30 cellular contexts compared by ENCODE assay signal in the genomic region with DNA sequence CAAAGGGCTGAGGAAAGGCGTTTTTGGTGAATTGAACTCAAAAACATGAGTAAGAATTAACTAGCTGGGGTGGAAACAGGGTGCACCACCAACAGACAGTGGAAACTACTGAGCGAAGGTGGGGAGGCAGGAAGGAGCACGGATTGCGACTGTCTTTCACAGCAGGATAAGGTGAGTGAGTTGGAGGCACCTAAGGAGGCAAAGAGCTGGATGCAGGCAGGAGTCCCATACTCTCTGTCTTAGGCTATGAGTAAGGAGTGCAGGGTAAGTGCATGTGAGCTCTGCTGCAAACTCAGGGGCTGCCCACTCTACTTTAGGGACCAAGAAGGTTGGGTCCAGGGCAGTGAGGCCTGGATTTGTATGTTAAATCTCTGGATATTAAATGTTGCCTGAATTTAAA.
"Had no signal": no experiment of that assay in that cellular context is flagged by ENCODE, and none has a peak within 500 bp of the region (broad histone marks: within the 10 kb centered on the region; RNA-seq: fewer than 3 reads in every experiment).

No MANE protein-coding gene starts in this region.

- H3K27me3 ChIP-seq: adrenal gland, body of pancreas, esophagus squamous epithelium, gastroesophageal sphincter, heart right ventricle had no signal

- H3K4me1 ChIP-seq: adrenal gland, body of pancreas, esophagus squamous epithelium, gastroesophageal sphincter, heart right ventricle had no signal

- H3K4me1 Mint-ChIP-seq: activated CD4-positive, alpha-beta memory T cell treated with anti-CD3 and anti-CD28 coated beads, Interleukin-2, amount 10 ng/mL, durations not matched to agents 7 days and 5 days; activated CD4-positive, alpha-beta T cell treated with anti-CD3 and anti-CD28 coated beads, Interleukin-2, amount 10 ng/mL, durations not matched to agents 7 days and 5 days; activated naive CD4-positive, alpha-beta T cell treated with anti-CD3 and anti-CD28 coated beads, Interleukin-2, amount 50 U/mL, for 24 hours; activated naive CD8-positive, alpha-beta T cell treated with anti-CD3 and anti-CD28 coated beads for 36 hours; activated naive CD8-positive, alpha-beta T cell treated with anti-CD3 and anti-CD28 coated beads, Interleukin-2, amount 50 U/mL, for 24 hours had no signal

- ATAC-seq: activated naive CD8-positive, alpha-beta T cell treated with anti-CD3 and anti-CD28 coated beads, Interleukin-2, amount 50 U/mL, for 24 hours; activated T-cell treated with anti-CD3 and anti-CD28 coated beads, Interleukin-2, amount 50 U/mL, for 4 hours; body of pancreas; effector memory CD8-positive, alpha-beta T cell; gastroesophageal sphincter; heart right ventricle had no signal

- H3K36me3 ChIP-seq: adrenal gland, esophagus squamous epithelium, gastroesophageal sphincter, heart right ventricle had no signal

- H3K27ac Mint-ChIP-seq: activated CD4-positive, alpha-beta memory T cell treated with anti-CD3 and anti-CD28 coated beads, Interleukin-2, amount 10 ng/mL, durations not matched to agents 7 days and 5 days; activated CD4-positive, alpha-beta T cell treated with anti-CD3 and anti-CD28 coated beads, Interleukin-2, amount 10 ng/mL, durations not matched to agents 7 days and 5 days; activated naive CD4-positive, alpha-beta T cell treated with anti-CD3 and anti-CD28 coated beads for 36 hours; activated naive CD4-positive, alpha-beta T cell treated with anti-CD3 and anti-CD28 coated beads, Interleukin-2, amount 50 U/mL, for 24 hours; activated naive CD8-positive, alpha-beta T cell treated with anti-CD3 and anti-CD28 coated beads for 36 hours; activated naive CD8-positive, alpha-beta T cell treated with anti-CD3 and anti-CD28 coated beads, Interleukin-2, amount 50 U/mL, for 24 hours; activated T-helper 1 cell treated with anti-CD3 and anti-CD28 coated beads, Interleukin-12 subunit alpha, Interleukin-12 subunit beta, Interleukin-2, Interleukin-4 antibody, amounts not matched to agents 30 ng/mL and 10 ng/mL and 1 ng/mL, durations not matched to agents 14 hours and 24 hours and 36 hours; activated T-helper 2 cell treated with anti-CD3 and anti-CD28 coated beads, Interferon-gamma antibody, Interleukin-2, Interleukin-4, amounts not matched to agents 10 μg/mL and 5 μg/mL and 100 μg/mL, durations not matched to agents 14 hours and 24 hours and 36 hours; effector memory CD8-positive, alpha-beta T cell had no signal

- H3K9me3 Mint-ChIP-seq: activated CD4-positive, alpha-beta memory T cell treated with anti-CD3 and anti-CD28 coated beads, Interleukin-2, amount 10 ng/mL, durations not matched to agents 7 days and 5 days; activated CD4-positive, alpha-beta T cell treated with anti-CD3 and anti-CD28 coated beads, Interleukin-2, amount 10 ng/mL, durations not matched to agents 7 days and 5 days; activated naive CD4-positive, alpha-beta T cell treated with anti-CD3 and anti-CD28 coated beads for 36 hours; activated naive CD4-positive, alpha-beta T cell treated with anti-CD3 and anti-CD28 coated beads, Interleukin-2, amount 50 U/mL, for 24 hours; activated naive CD8-positive, alpha-beta T cell treated with anti-CD3 and anti-CD28 coated beads for 36 hours; activated naive CD8-positive, alpha-beta T cell treated with anti-CD3 and anti-CD28 coated beads, Interleukin-2, amount 50 U/mL, for 24 hours; activated T-cell treated with anti-CD3 and anti-CD28 coated beads, Interleukin-2, amount 50 U/mL, for 4 hours; activated T-helper 1 cell treated with anti-CD3 and anti-CD28 coated beads, Interleukin-12 subunit alpha, Interleukin-12 subunit beta, Interleukin-2, Interleukin-4 antibody, amounts not matched to agents 30 ng/mL and 10 ng/mL and 1 ng/mL, durations not matched to agents 14 hours and 24 hours and 36 hours; activated T-helper 2 cell treated with anti-CD3 and anti-CD28 coated beads, Interferon-gamma antibody, Interleukin-2, Interleukin-4, amounts not matched to agents 10 μg/mL and 5 μg/mL and 100 μg/mL, durations not matched to agents 14 hours and 24 hours and 36 hours had no signal

- H3K4me3 ChIP-seq: adrenal gland, body of pancreas, esophagus squamous epithelium, gastroesophageal sphincter, heart right ventricle had no signal

- DNase-seq: activated CD4-positive, alpha-beta memory T cell treated with anti-CD3 and anti-CD28 coated beads, Interleukin-2, amount 10 ng/mL, durations not matched to agents 7 days and 5 days; activated CD4-positive, alpha-beta T cell treated with anti-CD3 and anti-CD28 coated beads for 1 hour; activated CD4-positive, alpha-beta T cell treated with anti-CD3 and anti-CD28 coated beads for 4 hours; activated CD4-positive, alpha-beta T cell treated with anti-CD3 and anti-CD28 coated beads, Interleukin-2, amount 10 ng/mL, durations not matched to agents 7 days and 5 days; activated CD4-positive, alpha-beta T cell treated with anti-CD3 and anti-CD28 coated beads, Interleukin-2, amount 50 U/mL, for 4 hours; activated CD8-positive, alpha-beta memory T cell treated with anti-CD3 and anti-CD28 coated beads, Interleukin-2, amount 50 U/mL, for 48 hours; activated effector memory CD4-positive, alpha-beta T cell treated with anti-CD3 and anti-CD28 coated beads, Interleukin-2, amount 50 U/mL, for 16 hours; activated naive CD4-positive, alpha-beta T cell treated with anti-CD3 and anti-CD28 coated beads for 36 hours; activated naive CD8-positive, alpha-beta T cell treated with anti-CD3 and anti-CD28 coated beads for 36 hours; activated naive CD8-positive, alpha-beta T cell treated with anti-CD3 and anti-CD28 coated beads, Interleukin-2, amount 50 U/mL, for 24 hours; activated T-cell treated with anti-CD3 and anti-CD28 coated beads for 4 hours; activated T-cell treated with anti-CD3 and anti-CD28 coated beads, Interleukin-2, amount 50 U/mL, for 4 hours; adrenal gland; amygdala; aorta; body of pancreas; caudate nucleus; cortex of kidney; dermis blood vessel endothelial cell; effector CD4-positive, alpha-beta T cell; effector memory CD8-positive, alpha-beta T cell; erythroblast; esophagus squamous epithelium; foreskin melanocyte; heart right ventricle; T-helper 2 cell had no signal

- H3K36me3 Mint-ChIP-seq: activated naive CD4-positive, alpha-beta T cell treated with anti-CD3 and anti-CD28 coated beads, Interleukin-2, amount 50 U/mL, for 24 hours; activated naive CD8-positive, alpha-beta T cell treated with anti-CD3 and anti-CD28 coated beads for 36 hours had no signal

- H3K4me3 Mint-ChIP-seq: activated CD4-positive, alpha-beta memory T cell treated with anti-CD3 and anti-CD28 coated beads, Interleukin-2, amount 10 ng/mL, durations not matched to agents 7 days and 5 days; activated CD4-positive, alpha-beta T cell treated with anti-CD3 and anti-CD28 coated beads, Interleukin-2, amount 10 ng/mL, durations not matched to agents 7 days and 5 days; activated naive CD4-positive, alpha-beta T cell treated with anti-CD3 and anti-CD28 coated beads for 36 hours; activated naive CD4-positive, alpha-beta T cell treated with anti-CD3 and anti-CD28 coated beads, Interleukin-2, amount 50 U/mL, for 24 hours; activated naive CD8-positive, alpha-beta T cell treated with anti-CD3 and anti-CD28 coated beads for 36 hours; activated naive CD8-positive, alpha-beta T cell treated with anti-CD3 and anti-CD28 coated beads, Interleukin-2, amount 50 U/mL, for 24 hours; activated T-cell treated with anti-CD3 and anti-CD28 coated beads, Interleukin-2, amount 50 U/mL, for 4 hours; activated T-helper 1 cell treated with anti-CD3 and anti-CD28 coated beads, Interleukin-12 subunit alpha, Interleukin-12 subunit beta, Interleukin-2, Interleukin-4 antibody, amounts not matched to agents 30 ng/mL and 10 ng/mL and 1 ng/mL, durations not matched to agents 14 hours and 24 hours and 36 hours; effector memory CD8-positive, alpha-beta T cell had no signal

- H3K27ac ChIP-seq: adrenal gland, body of pancreas, esophagus squamous epithelium, gastroesophageal sphincter, heart right ventricle had no signal

- H3K9me3 ChIP-seq: body of pancreas, esophagus squamous epithelium, gastroesophageal sphincter, heart right ventricle had no signal

- H3K27me3 Mint-ChIP-seq: activated CD4-positive, alpha-beta memory T cell treated with anti-CD3 and anti-CD28 coated beads, Interleukin-2, amount 10 ng/mL, durations not matched to agents 7 days and 5 days; activated naive CD4-positive, alpha-beta T cell treated with anti-CD3 and anti-CD28 coated beads, Interleukin-2, amount 50 U/mL, for 24 hours; activated naive CD8-positive, alpha-beta T cell treated with anti-CD3 and anti-CD28 coated beads, Interleukin-2, amount 50 U/mL, for 24 hours; effector memory CD8-positive, alpha-beta T cell had no signal
